Comparison of ENCODE assay signal across 28 cellular contexts in genomic region chr13:19572280-19572679, GRCh38. TPM values are rescaled to one million over a fixed set of nuclear protein-coding genes. Genes with fewer than 3 reads are reported as not detected.
"Had no signal": no experiment of that assay in that cellular context is flagged by ENCODE, and none has a peak within 500 bp of the region (broad histone marks: within the 10 kb centered on the region; RNA-seq: fewer than 3 reads in every experiment).

No MANE protein-coding gene starts in this region.

- H3K4me1 ChIP-seq: stomach, suprapubic skin, testis, thyroid gland, tibial artery, tibial nerve, transverse colon, upper lobe of left lung, upper lobe of right lung, uterus, vagina had no signal

- H3K36me3 ChIP-seq: stomach, suprapubic skin, thoracic aorta, thyroid gland, tibial artery, tibial nerve, transverse colon, upper lobe of left lung, upper lobe of right lung, uterus, vagina had no signal

- FAIRE-seq: urothelium cell line had no signal

- DNase-seq: stimulated activated CD4-positive, alpha-beta T cell treated with anti-CD3 and anti-CD28 coated beads, Interleukin-2, amount 100 ng/mL, for 48 hours; stimulated activated CD4-positive, alpha-beta T cell treated with anti-CD3 and anti-CD28 coated beads, Interleukin-4, amount 100 ng/mL, for 1 hour; stimulated activated CD4-positive, alpha-beta T cell treated with anti-CD3 and anti-CD28 coated beads, Interleukin-4, amount 100 ng/mL, for 24 hours; stimulated activated CD4-positive, alpha-beta T cell treated with anti-CD3 and anti-CD28 coated beads, Interleukin-4, amount 100 ng/mL, for 4 hours; stimulated activated CD8-positive, alpha-beta memory T cell treated with anti-CD3 and anti-CD28 coated beads, Interleukin-4, amount 100 ng/mL, for 48 hours; stimulated activated naive B cell treated with anti-CD40 and anti-IgM and Interleukin-4, amounts not matched to agents 10 μg/mL and 1 μg/mL and 100 μg/mL, for 72 hours; stimulated activated naive CD4-positive, alpha-beta T cell; stimulated activated naive CD4-positive, alpha-beta T cell treated with Interleukin-2 at 50 U/mL for 16 hours; stimulated activated naive CD8-positive, alpha-beta T cell treated with anti-CD3 and anti-CD28 coated beads, Interleukin-15, amount 100 ng/mL, for 72 hours; stimulated activated naive CD8-positive, alpha-beta T cell treated with anti-CD3 and anti-CD28 coated beads, Interleukin-15, Interleukin-2, amounts not matched to agents 100 U/mL and 50 U/mL, for 24 hours; stomach; substantia nigra; testis; thyroid gland; tibial artery; transverse colon; trophoblast cell; upper lobe of left lung; upper lobe of right lung; uterus had no signal

- H3K9me3 ChIP-seq: stomach, suprapubic skin, testis, thoracic aorta, thyroid gland, tibial artery, tibial nerve, transverse colon, upper lobe of left lung, upper lobe of right lung, uterus, vagina had no signal

- H3K27ac ChIP-seq: stomach, suprapubic skin, testis, thoracic aorta, thyroid gland, tibial artery, tibial nerve, transverse colon, upper lobe of left lung, upper lobe of right lung, uterus, vagina had no signal

- H3K4me3 ChIP-seq: stomach, suprapubic skin, testis, thoracic aorta, thyroid gland, tibial artery, tibial nerve, transverse colon, upper lobe of left lung, upper lobe of right lung, uterus, vagina had no signal

- H3K27me3 ChIP-seq: stomach, testis, thyroid gland, tibial artery, tibial nerve, transverse colon, upper lobe of left lung, upper lobe of right lung, uterus, vagina had no signal

- ATAC-seq: stimulated activated effector memory CD8-positive, alpha-beta T cell treated with anti-CD3 and anti-CD28 coated beads, Interleukin-12 subunit alpha, Interleukin-12 subunit beta, amount 100 ng/mL, for 72 hours; stimulated activated memory B cell treated with anti-CD40 and anti-IgM and Interleukin-4, amounts not matched to agents 10 μg/mL and 1 μg/mL and 100 μg/mL, for 72 hours; stimulated activated naive B cell treated with anti-CD40 and anti-IgM and Interleukin-4, amounts not matched to agents 10 μg/mL and 1 μg/mL and 100 μg/mL, for 72 hours; stimulated activated naive CD8-positive, alpha-beta T cell treated with anti-CD3 and anti-CD28 coated beads, Interleukin-15, amount 100 ng/mL, for 72 hours; stimulated activated naive CD8-positive, alpha-beta T cell treated with anti-CD3 and anti-CD28 coated beads, Interleukin-15, Interleukin-2, amounts not matched to agents 100 U/mL and 50 U/mL, for 24 hours; upper lobe of right lung had no signal

RNA-seq across cellular contexts. Expression of gene TPTE2, which starts 10.9 kb away (rescaled TPM):
- total RNA-seq: suprapubic skin, thoracic aorta, thyroid gland, transverse colon, upper lobe of left lung, upper lobe of right lung, vagina had no signal
- polyA plus RNA-seq: stomach, urinary bladder had no signal
